Comparison of ENCODE assay signal across 11 cellular contexts in the genomic region with DNA sequence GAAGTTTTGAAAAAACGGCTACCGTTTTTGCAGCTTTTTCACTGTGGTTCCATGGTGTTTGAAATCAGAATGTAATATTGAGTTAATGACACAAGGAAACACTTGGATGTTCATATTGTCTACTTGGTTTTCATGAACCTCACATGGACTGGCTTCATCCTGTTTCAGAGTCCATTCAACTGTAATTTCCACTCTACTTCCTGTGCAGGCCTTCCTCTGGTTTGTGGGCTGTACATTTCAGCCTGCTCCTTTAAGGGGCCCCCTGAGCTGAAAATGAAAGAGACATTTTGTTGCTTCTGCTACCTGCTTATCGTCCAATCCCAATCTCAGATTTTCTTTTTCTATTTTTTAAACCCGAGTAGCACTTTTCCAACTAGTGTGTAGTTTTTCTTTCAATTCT. TPM values are rescaled to one million over a fixed set of nuclear protein-coding genes. Genes with fewer than 3 reads are reported as not detected.
DNase-seq lines count a peak whose midpoint lies in the region; ATAC-seq, FAIRE-seq and TF ChIP-seq lines count a peak whose summit lies in the region.
"Had no signal": no experiment of that assay in that cellular context is flagged by ENCODE, and none has a peak within 500 bp of the region (broad histone marks: within the 10 kb centered on the region; RNA-seq: fewer than 3 reads in every experiment).

No MANE protein-coding gene starts in this region.

- no peak overlapping the region for H3K4me3 ChIP-seq in CD8-positive, alpha-beta memory T cell (ENCODE audit: low read length)
- H3K4me3 ChIP-seq in GM12878 (no peak overlapping the region), MG63 (no peak overlapping the region)

- ATAC-seq in GM21381 (IDR thresholded peaks at IDR 0.05; ENCODE audit: unreplicated experiment) (peak; percentile 74), HG03521 (IDR thresholded peaks at IDR 0.05; ENCODE audit: unreplicated experiment) (peak; percentile 72), GM12878 (peak; percentile 76)

- no peak for TF ChIP-seq POLR2A in GM12878 (IDR thresholded peaks at IDR 0.05; ENCODE audit: low read depth, low read length)

- peak overlapping the region; percentile 69 for H2AFZ ChIP-seq in GM12878 (ENCODE audit: control insufficient read depth, low read depth, low read length)

- H3K36me3 Mint-ChIP-seq in CD8-positive, alpha-beta memory T cell: peaks cover 0 to 7% (median 2%) of the 10 kb centered on the region in 3 donors

- intact Hi-C loops in GM12878 (cut with micrococcal nuclease; ENCODE audit: unreplicated experiment): no loop called here

- in situ Hi-C loops in GM12878 (cut with MboI): no loop called here

- no TSS peak for BruUV-seq in GM12878 (replicated peaks; lab: Mats Ljungman, UMichigan)

- no peak overlapping the region for H3K27ac ChIP-seq in CD8-positive, alpha-beta memory T cell (ENCODE audit: low read depth, low read length)
- H3K27ac ChIP-seq in GM12878 (ENCODE audit: control insufficient read depth, insufficient read depth): no peak overlapping the region

- no peaks in the 10 kb centered on the region for H4K20me1 ChIP-seq in GM12878 (ENCODE audit: control insufficient read depth, insufficient read depth)

- CTCF ChIA-PET in CD8-positive, alpha-beta memory T cell (lab: Charles Lee): interaction anchor here (0.9 to 2.5 kb wide), 3 partner anchors 42 to 240 kb away, joined by 3 to 6 read pairs (median 4); no protein-coding TSS in a partner anchor
- CTCF ChIA-PET in GM12878 (lab: Yijun Ruan, JAX): interaction anchor here (1.0 to 2.1 kb wide), 5 partner anchors 13 to 237 kb away, joined by 3 to 7 read pairs (median 4); no protein-coding TSS in a partner anchor

- H3K27ac Mint-ChIP-seq in CD8-positive, alpha-beta memory T cell: peak overlapping the region in 7 of 8 donors; percentile 24 to 84 (median 61)

- no peaks in the 10 kb centered on the region for H3K27me3 Mint-ChIP-seq in CD8-positive, alpha-beta memory T cell

- no peaks in the 10 kb centered on the region for H3K9me3 Mint-ChIP-seq in CD8-positive, alpha-beta memory T cell

- peak; percentile 70 for FAIRE-seq in GM12878 (lab: Jason Lieb, UNC)

- DNase-seq in CD8-positive, alpha-beta memory T cell: peak in 2 of 5 donors; percentile 9 to 22
- DNase-seq in GM12878 (ENCODE audit: low read depth, low spot score): no peak
- no peak for DNase-seq in iPS-NIHi7 (ENCODE audit: extremely low spot score)
- no peak for DNase-seq in HuH-7 (ENCODE audit: low spot score)
- DNase-seq in NCI-H2107 treated with DMSO at 0.1 percent for 48 hours (lab: John Stamatoyannopoulos, UW; ENCODE audit: unreplicated experiment): no peak
- DNase-seq in MG63: no peak
- DNase-seq: activated CD8-positive, alpha-beta memory T cell treated with anti-CD3 and anti-CD28 coated beads for 24 hours; HCEC 1CT; NCI-H526 treated with DMSO at 0.1 percent for 48 hours had no signal

- SMC1A ChIA-PET in GM12878 (lab: Charles Lee; ENCODE audit: uncharacterized antibody, unreplicated experiment): interaction anchor here (0.6 to 1.4 kb wide), 6 partner anchors 9 to 542 kb away, joined by 3 to 4 read pairs (median 3); no protein-coding TSS in a partner anchor

- TF ChIP-seq EP300 in GM12878 (IDR thresholded peaks at IDR 0.05; ENCODE audit: borderline replicate concordance in 1 of 2, control insufficient read depth in 1 of 2, low read depth in 2 of 2, low read length in 2 of 2): no peak

- POLR2A ChIA-PET in CD8-positive, alpha-beta memory T cell (lab: Charles Lee): no interaction called here
- POLR2A ChIA-PET in GM12878 (lab: Charles Lee): no interaction called here

- peak overlapping the region in 6 of 7 donors; percentile 52 to 70 (median 58) for H3K4me3 Mint-ChIP-seq in CD8-positive, alpha-beta memory T cell

- H3K27me3 ChIP-seq in CD8-positive, alpha-beta memory T cell (ENCODE audit: insufficient read depth, low read length, poor library complexity, severe bottlenecking): no peaks in the 10 kb centered on the region
- H3K27me3 ChIP-seq in GM12878 (replicated peaks in 1 of 2; ENCODE audit: control insufficient read depth in 2 of 2, insufficient read depth in 2 of 2, low read length in 1 of 2) (no peaks in the 10 kb centered on the region), MG63 (no peaks in the 10 kb centered on the region)

- H3K79me2 ChIP-seq in GM12878 (ENCODE audit: control insufficient read depth, insufficient read depth, low read length): no peaks in the 10 kb centered on the region

- H3K4me2 ChIP-seq in GM12878 (ENCODE audit: control insufficient read depth, insufficient read depth): peak overlapping the region; percentile 4; the same call in 1 of the 2 replicates

- no peaks in the 10 kb centered on the region for H3K36me3 ChIP-seq in CD8-positive, alpha-beta memory T cell (ENCODE audit: insufficient read depth, low read length)
- H3K36me3 ChIP-seq in GM12878 (ENCODE audit: control insufficient read depth in 2 of 2, insufficient read depth in 2 of 2, low read length in 1 of 2) (no peaks in the 10 kb centered on the region), MG63 (no peaks in the 10 kb centered on the region)

- no peaks in the 10 kb centered on the region for H3K9me3 ChIP-seq in CD8-positive, alpha-beta memory T cell (ENCODE audit: low read length)
- no peaks in the 10 kb centered on the region for H3K9me3 ChIP-seq in GM12878 (replicated peaks; ENCODE audit: control insufficient read depth, insufficient read depth, low read length)
- no peaks in the 10 kb centered on the region for H3K9me3 ChIP-seq in MG63

- H3K9ac ChIP-seq in GM12878 (ENCODE audit: control insufficient read depth, insufficient read depth, low read length): no peak overlapping the region

- peaks cover 19 to 44% (median 40%) of the 10 kb centered on the region in 3 donors for H3K4me1 Mint-ChIP-seq in CD8-positive, alpha-beta memory T cell

- H3K4me1 ChIP-seq in CD8-positive, alpha-beta memory T cell (ENCODE audit: insufficient read depth, low read length): peaks cover 32% of the 10 kb centered on the region
- no peaks in the 10 kb centered on the region for H3K4me1 ChIP-seq in GM12878 (ENCODE audit: control insufficient read depth, insufficient read depth, low read length)

- TF ChIP-seq RAD21 in GM12878 (IDR thresholded peaks at IDR 0.05; ENCODE audit: insufficient read depth, low read depth, low read length): no peak

- RAD21 ChIA-PET in GM12878 (lab: Charles Lee; ENCODE audit: unreplicated experiment): interaction anchor here (1.0 kb wide), 1 partner anchor 11 kb away, joined by 3 read pairs; no protein-coding TSS in a partner anchor

- TF ChIP-seq CTCF in GM12878 (IDR thresholded peaks at IDR 0.05 in 2 of 3, conservative IDR thresholded peaks at IDR 0.05 in 1 of 3; ENCODE audit: control insufficient read depth in 2 of 3, extremely low read depth in 1 of 3, insufficient read depth in 1 of 3, low read depth in 3 of 3, low read length in 3 of 3): no peak

- whole genome bisulfite sequencing in GM12878 (ENCODE audit: insufficient coverage, insufficient replicate concordance, low lambda C conversion rate, missing lambda C conversion rate): 64% methylated on average over 4 of the region's 4 CpGs

RNA-seq across cellular contexts. Expression of gene CDKN2B, which starts 41.8 kb away (rescaled TPM):
- under 1 TPM in 1 of 2 experiments, not detected in 1; 0.09 TPM for total RNA-seq in CD8-positive, alpha-beta memory T cell
- polyA plus RNA-seq in CD8-positive, alpha-beta memory T cell: 0.16 TPM
- not detected in 2 replicates for total RNA-seq in GM12878 (2013; cell fraction: nucleolus; rRNA removed)
- total RNA-seq in GM12878 (2014; rRNA removed) (0.06 and 0.22 TPM in 2 replicates), GM12878 (2014; rRNA removed; fragmentation: Illumina TruSeq; extraction: Trizol) (0.09 and 0.14 TPM in 2 replicates), GM12878 (2021) (0.15 and 0.19 TPM in 2 replicates)
- 0.08 TPM for polyA plus RNA-seq in GM12878 (2011; ENCODE audit: low read depth)
- polyA plus RNA-seq in GM12878 (2011; rRNA removed) (0.03 TPM in 1 of 2 replicates, not detected in the other), GM12878 (2014; fragmentation: Illumina TruSeq; extraction: Trizol) (0.03 and 0.06 TPM in 2 replicates), GM12878 (2014; fragmentation: Nextera tagmentation; extraction: Ambion mirVana) (under 1 TPM; 0.04 to 0.08 TPM), GM12878 (2014; rRNA removed) (0.16 and 0.47 TPM in 2 replicates), GM12878 (2016; fragmentation: Nextera tagmentation; extraction: Ambion mirVana) (under 1 TPM in 1 of 2 experiments, not detected in 1; 0.13 TPM)
- polyA plus RNA-seq in GM12878 (2011; cell fraction: cytosol; rRNA removed): 0.03 and 0.12 TPM in 2 replicates
- 0.07 and 0.19 TPM in 2 replicates for polyA plus RNA-seq in GM12878 (2011; cell fraction: nucleus; rRNA removed)
- 0.20 and 0.27 TPM in 2 replicates for polyA plus RNA-seq in GM12878 (2012)
- 0.07 TPM in 1 of 2 replicates, not detected in the other for polyA minus RNA-seq in GM12878 (2011; rRNA and poly(A)+ RNA removed)
- polyA minus RNA-seq in GM12878 (2011; cell fraction: cytosol; rRNA and poly(A)+ RNA removed): not detected in 2 replicates
- not detected in 2 replicates for polyA minus RNA-seq in GM12878 (2011; cell fraction: nucleus; rRNA and poly(A)+ RNA removed)
- total RNA-seq in MG63 (2014; rRNA removed; shearing (Covaris generic); ENCODE audit: low replicate concordance): not detected in 2 replicates

RNA-seq across cellular contexts. Expression of gene CDKN2B-AS1, which starts 56.3 kb away (rescaled TPM):
- under 1 TPM; 0.58 to 0.74 TPM for total RNA-seq in CD8-positive, alpha-beta memory T cell
- polyA plus RNA-seq in CD8-positive, alpha-beta memory T cell: not detected
- total RNA-seq in GM12878 (2013; cell fraction: nucleolus; rRNA removed): 2.9 and 3.3 TPM in 2 replicates
- total RNA-seq in GM12878 (2014; rRNA removed) (1.0 and 2.0 TPM in 2 replicates), GM12878 (2014; rRNA removed; fragmentation: Illumina TruSeq; extraction: Trizol) (1.5 and 1.7 TPM in 2 replicates), GM12878 (2021) (0.98 and 1.3 TPM in 2 replicates)
- 0.49 TPM for polyA plus RNA-seq in GM12878 (2011; ENCODE audit: low read depth)
- polyA plus RNA-seq in GM12878 (2011; rRNA removed) (1.5 and 1.9 TPM in 2 replicates), GM12878 (2014; fragmentation: Illumina TruSeq; extraction: Trizol) (0.38 and 0.69 TPM in 2 replicates), GM12878 (2014; fragmentation: Nextera tagmentation; extraction: Ambion mirVana) (under 1 TPM in 1 of 2 experiments, not detected in 1; 0.22 TPM), GM12878 (2014; rRNA removed) (2.1 and 2.2 TPM in 2 replicates), GM12878 (2016; fragmentation: Nextera tagmentation; extraction: Ambion mirVana) (under 1 TPM; 0.66 to 0.88 TPM)
- polyA plus RNA-seq in GM12878 (2011; cell fraction: cytosol; rRNA removed): 0.55 and 0.94 TPM in 2 replicates
- 3.2 and 3.3 TPM in 2 replicates for polyA plus RNA-seq in GM12878 (2011; cell fraction: nucleus; rRNA removed)
- 0.54 and 0.67 TPM in 2 replicates for polyA plus RNA-seq in GM12878 (2012)
- polyA minus RNA-seq in GM12878 (2011; rRNA and poly(A)+ RNA removed): 1.8 and 2.3 TPM in 2 replicates
- 0.73 TPM in 1 of 2 replicates, not detected in the other for polyA minus RNA-seq in GM12878 (2011; cell fraction: cytosol; rRNA and poly(A)+ RNA removed)
- 3.9 and 7.8 TPM in 2 replicates for polyA minus RNA-seq in GM12878 (2011; cell fraction: nucleus; rRNA and poly(A)+ RNA removed)
- total RNA-seq in MG63 (2014; rRNA removed; shearing (Covaris generic); ENCODE audit: low replicate concordance): not detected in 2 replicates

RNA-seq across cellular contexts. Expression of gene CDKN2A, which starts 56.7 kb away (rescaled TPM):
- 1 to 10 TPM; 3.9 to 4.1 TPM for total RNA-seq in CD8-positive, alpha-beta memory T cell
- polyA plus RNA-seq in CD8-positive, alpha-beta memory T cell: 6.8 TPM
- total RNA-seq in GM12878 (2013; cell fraction: nucleolus; rRNA removed): 4.5 and 7.0 TPM in 2 replicates
- total RNA-seq in GM12878 (2014; rRNA removed) (29.0 and 34.5 TPM in 2 replicates), GM12878 (2014; rRNA removed; fragmentation: Illumina TruSeq; extraction: Trizol) (5.6 and 6.1 TPM in 2 replicates), GM12878 (2021) (28.0 and 30.6 TPM in 2 replicates)
- polyA plus RNA-seq in GM12878 (2011; ENCODE audit: low read depth): 3.2 TPM
- polyA plus RNA-seq in GM12878 (2011; rRNA removed) (5.3 and 6.3 TPM in 2 replicates), GM12878 (2014; fragmentation: Illumina TruSeq; extraction: Trizol) (3.9 and 8.8 TPM in 2 replicates), GM12878 (2014; fragmentation: Nextera tagmentation; extraction: Ambion mirVana) (1 to 10 TPM in 1 of 2 experiments, under 1 TPM in 1; 0.84 to 2.3 TPM), GM12878 (2014; rRNA removed) (40.1 and 48.7 TPM in 2 replicates), GM12878 (2016; fragmentation: Nextera tagmentation; extraction: Ambion mirVana) (10 to 100 TPM; 32.1 to 41.2 TPM)
- polyA plus RNA-seq in GM12878 (2011; cell fraction: cytosol; rRNA removed): 10.1 and 22.5 TPM in 2 replicates
- polyA plus RNA-seq in GM12878 (2011; cell fraction: nucleus; rRNA removed): 13.3 and 21.0 TPM in 2 replicates
- polyA plus RNA-seq in GM12878 (2012): 20.0 and 21.9 TPM in 2 replicates
- polyA minus RNA-seq in GM12878 (2011; rRNA and poly(A)+ RNA removed): 2.9 and 3.0 TPM in 2 replicates
- 5.7 and 6.1 TPM in 2 replicates for polyA minus RNA-seq in GM12878 (2011; cell fraction: cytosol; rRNA and poly(A)+ RNA removed)
- polyA minus RNA-seq in GM12878 (2011; cell fraction: nucleus; rRNA and poly(A)+ RNA removed): 4.4 and 11.1 TPM in 2 replicates
- total RNA-seq in MG63 (2014; rRNA removed; shearing (Covaris generic); ENCODE audit: low replicate concordance): not detected in 2 replicates
